ENCODE assay signal across 10 cellular contexts in the genomic region with DNA sequence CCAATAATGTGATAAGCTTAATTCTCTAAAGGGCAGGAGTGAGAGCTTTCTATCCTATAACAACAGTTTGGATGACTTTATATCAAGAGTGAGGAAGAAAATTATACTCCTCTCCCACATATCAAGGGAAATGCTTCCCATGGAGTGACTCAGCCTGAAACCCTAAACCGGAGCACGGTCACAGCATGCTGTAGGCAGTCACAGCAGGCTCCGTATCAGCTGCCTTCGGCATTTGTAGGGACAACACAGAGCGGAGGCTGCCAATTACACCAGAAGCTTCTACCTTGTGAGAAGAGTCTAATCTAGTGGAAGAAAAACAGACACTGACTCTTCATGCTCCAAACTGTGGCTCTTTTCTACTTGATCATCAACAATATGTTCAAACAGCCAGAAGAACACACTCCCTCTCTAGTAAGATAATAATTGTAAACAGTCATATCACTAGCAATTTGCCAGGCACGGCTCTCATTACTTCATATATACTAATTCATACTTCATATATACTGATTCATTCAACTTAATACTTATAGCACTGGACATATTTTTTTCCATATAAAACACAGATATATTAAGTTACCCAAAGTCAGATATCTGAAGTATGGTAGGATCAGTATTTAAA.
DNase-seq lines count a peak whose midpoint lies in the region; ATAC-seq, FAIRE-seq and TF ChIP-seq lines count a peak whose summit lies in the region.
"Had no signal": no experiment of that assay in that cellular context is flagged by ENCODE, and none has a peak within 500 bp of the region (broad histone marks: within the 10 kb centered on the region; RNA-seq: fewer than 3 reads in every experiment).

No MANE protein-coding gene starts in this region.

- TF ChIP-seq EP300 in esophagus muscularis mucosa (IDR thresholded peaks at IDR 0.05) = no peak

- H3K27me3 ChIP-seq in psoas muscle (ENCODE audit: insufficient read depth in 3 of 3, low read length in 2 of 3) (no peaks in the 10 kb centered on the region), esophagus muscularis mucosa (no peaks in the 10 kb centered on the region)

- FAIRE-seq in GM12892 (lab: Jason Lieb, UNC) = no peak
- FAIRE-seq: GM18507 had no signal

- peaks cover 36% of the 10 kb centered on the region for H3K4me1 ChIP-seq in psoas muscle
- H3K4me1 ChIP-seq in esophagus muscularis mucosa = peaks cover 8 to 25% (median 13%) of the 10 kb centered on the region in 4 donors

- no peaks in the 10 kb centered on the region for H3K36me3 Mint-ChIP-seq in activated CD4-positive, alpha-beta T cell treated with anti-CD3 and anti-CD28 coated beads, Interleukin-2, amount 10 ng/mL, durations not matched to agents 7 days and 5 days (ENCODE audit: low read depth)
- H3K36me3 Mint-ChIP-seq: activated naive CD8-positive, alpha-beta T cell had no signal

- CTCF ChIA-PET in HEK293T (lab: Yijun Ruan, JAX) = no interaction called here
- CTCF ChIA-PET in activated CD4-positive, alpha-beta T cell treated with anti-CD3 and anti-CD28 coated beads, Interleukin-2, amount 10 ng/mL, durations not matched to agents 7 days and 5 days (lab: Charles Lee) = no interaction called here

- DNase-seq in HEK293T (ENCODE audit: extremely low spot score) = peak; percentile 70
- DNase-seq in NCI-H748 treated with DMSO at 0.1 percent for 48 hours (lab: John Stamatoyannopoulos, UW) = peak; percentile 86
- DNase-seq in fibroblast of mammary gland (ENCODE audit: low read depth) = peak; percentile 79
- peak; percentile 54 to 77 for DNase-seq in psoas muscle
- no peak for DNase-seq in activated CD4-positive, alpha-beta T cell treated with anti-CD3 and anti-CD28 coated beads, Interleukin-2, amount 10 ng/mL, durations not matched to agents 7 days and 5 days
- no peak for DNase-seq in esophagus muscularis mucosa (ENCODE audit: extremely low spot score)
- DNase-seq in GM12892 (ENCODE audit: insufficient read length) = no peak

- TF ChIP-seq POLR2A in esophagus muscularis mucosa (IDR thresholded peaks at IDR 0.05; ENCODE audit: low read depth) (no peak), GM12892 (IDR thresholded peaks at IDR 0.05; ENCODE audit: low read depth, low read length) (no peak)

- H3K27ac ChIP-seq in psoas muscle (peak overlapping the region; percentile 91), esophagus muscularis mucosa (replicated peaks in 1 of 4) (no peak overlapping the region)

- no peak overlapping the region for H3K27ac Mint-ChIP-seq in activated CD4-positive, alpha-beta T cell treated with anti-CD3 and anti-CD28 coated beads, Interleukin-2, amount 10 ng/mL, durations not matched to agents 7 days and 5 days
- H3K27ac Mint-ChIP-seq: activated naive CD8-positive, alpha-beta T cell had no signal

- no peaks in the 10 kb centered on the region for H3K4me1 Mint-ChIP-seq in activated CD4-positive, alpha-beta T cell treated with anti-CD3 and anti-CD28 coated beads, Interleukin-2, amount 10 ng/mL, durations not matched to agents 7 days and 5 days

- H3K9me3 ChIP-seq in psoas muscle (no peaks in the 10 kb centered on the region), esophagus muscularis mucosa (no peaks in the 10 kb centered on the region)

- H3K4me3 Mint-ChIP-seq in activated CD4-positive, alpha-beta T cell treated with anti-CD3 and anti-CD28 coated beads, Interleukin-2, amount 10 ng/mL, durations not matched to agents 7 days and 5 days = no peak overlapping the region
- H3K4me3 Mint-ChIP-seq: activated naive CD8-positive, alpha-beta T cell had no signal

- H3K9me3 Mint-ChIP-seq in activated CD4-positive, alpha-beta T cell treated with anti-CD3 and anti-CD28 coated beads, Interleukin-2, amount 10 ng/mL, durations not matched to agents 7 days and 5 days = peaks cover 3% of the 10 kb centered on the region

- H3K4me3 ChIP-seq in fibroblast of mammary gland (ENCODE audit: control insufficient read depth, low read depth, low read length) (no peak overlapping the region), psoas muscle (peak overlapping the region; percentile 44), esophagus muscularis mucosa (no peak overlapping the region)

- POLR2A ChIA-PET in HEK293T (lab: Yijun Ruan, JAX) = no interaction called here
- POLR2A ChIA-PET in activated CD4-positive, alpha-beta T cell treated with anti-CD3 and anti-CD28 coated beads, Interleukin-2, amount 10 ng/mL, durations not matched to agents 7 days and 5 days (lab: Charles Lee) = no interaction called here

- no peak for TF ChIP-seq CTCF in fibroblast of mammary gland (conservative IDR thresholded peaks at IDR 0.05; ENCODE audit: control insufficient read depth, insufficient read depth, low read depth, low read length)
- no peak for TF ChIP-seq CTCF in psoas muscle (IDR thresholded peaks at IDR 0.05)
- TF ChIP-seq CTCF in esophagus muscularis mucosa (IDR thresholded peaks at IDR 0.05) = no peak

- WGBS in psoas muscle, 3 donors = 8 to 23% (median 18%) methylated on average over 6 of the region's 6 CpGs
- WGBS in esophagus muscularis mucosa = 71% methylated on average over 6 of the region's 6 CpGs

- no peaks in the 10 kb centered on the region for H3K36me3 ChIP-seq in psoas muscle (ENCODE audit: insufficient read depth in 1 of 2, low read depth in 1 of 2)
- H3K36me3 ChIP-seq in esophagus muscularis mucosa = no peaks in the 10 kb centered on the region

- intact Hi-C loops in psoas muscle (cut with DNase I) = loop anchor here (10.0 kb wide), 2 partner anchors 72 to 178 kb away; no protein-coding TSS in a partner anchor
- intact Hi-C loops in esophagus muscularis mucosa (cut with DNase I) = no loop called here

- no peaks in the 10 kb centered on the region for H3K27me3 Mint-ChIP-seq in activated CD4-positive, alpha-beta T cell treated with anti-CD3 and anti-CD28 coated beads, Interleukin-2, amount 10 ng/mL, durations not matched to agents 7 days and 5 days
- H3K27me3 Mint-ChIP-seq: activated naive CD8-positive, alpha-beta T cell had no signal

- ATAC-seq in psoas muscle (peak; percentile 93 to 97 (median 96)), GM21576 (IDR thresholded peaks at IDR 0.05; ENCODE audit: unreplicated experiment) (no peak)

TF ChIP-seq in HEK293T, 16 proteins besides CTCF, POLR2A, EP300 and RAD21:
- TF ChIP-seq L3MBTL2 (conservative IDR thresholded peaks at IDR 0.05) (peak; percentile 53), FOXK2 (IDR thresholded peaks at IDR 0.05) (no peak), ELF4 (IDR thresholded peaks at IDR 0.05) (no peak), ARNT (IDR thresholded peaks at IDR 0.05) (0 out of 2 replicates have a peak, but pooled peaks have one; percentile 27)

Comparison
In these comparisons a context has a peak if more than half of its experiments do, and no peak if none do; other contexts are left out.
1. DNase-seq: peak in HEK293T (single experiment), NCI-H748 treated with DMSO at 0.1 percent for 48 hours (single experiment), fibroblast of mammary gland (single experiment) and psoas muscle (2 of 2); none in activated CD4-positive, alpha-beta T cell treated with anti-CD3 and anti-CD28 coated beads, Interleukin-2, amount 10 ng/mL, durations not matched to agents 7 days and 5 days (single experiment), esophagus muscularis mucosa (single experiment) and GM12892 (single experiment).